Comparison of ENCODE assay signal across 16 cellular contexts in the genomic region with DNA sequence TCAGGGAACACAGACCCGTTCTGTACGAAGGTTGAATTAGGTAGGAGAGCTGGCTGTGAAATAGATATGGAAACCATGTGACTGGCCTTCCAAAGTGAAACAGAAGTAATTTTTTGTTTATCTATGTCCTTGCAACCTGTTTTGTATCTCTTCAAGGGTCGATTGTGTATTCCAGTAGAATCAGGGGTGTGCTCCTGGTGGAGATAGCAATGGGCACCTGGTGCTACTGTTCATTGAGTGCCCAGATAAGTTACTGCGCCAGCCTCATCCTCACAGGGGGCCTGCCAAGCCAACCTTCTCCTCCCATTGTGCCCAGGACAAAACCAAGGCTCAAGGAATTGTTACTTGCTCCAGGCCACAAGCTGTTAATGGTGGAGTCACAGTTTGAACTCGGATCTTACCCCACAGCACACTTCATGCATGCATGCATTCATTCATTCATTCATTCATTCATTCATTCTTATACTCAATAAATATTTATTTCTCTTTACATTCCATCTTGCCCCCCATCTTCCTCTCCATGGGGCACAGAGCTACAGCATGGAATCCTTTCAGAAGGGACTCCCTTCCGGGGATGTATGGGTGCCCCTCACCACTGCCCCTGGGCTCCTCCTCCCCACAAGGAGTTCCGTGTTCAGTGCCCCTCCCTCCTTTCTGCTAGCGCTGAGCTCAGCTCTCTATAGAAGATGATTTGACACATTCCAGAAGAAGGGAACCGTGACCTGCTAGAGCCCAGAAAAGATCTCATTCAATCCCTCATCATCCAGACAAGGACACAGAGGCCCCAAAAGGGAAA. TPM values are rescaled to one million over a fixed set of nuclear protein-coding genes. Genes with fewer than 3 reads are reported as not detected.
DNase-seq lines count a peak whose midpoint lies in the region; ATAC-seq and TF ChIP-seq lines count a peak whose summit lies in the region.
"Had no signal": no experiment of that assay in that cellular context is flagged by ENCODE, and none has a peak within 500 bp of the region (broad histone marks: within the 10 kb centered on the region; RNA-seq: fewer than 3 reads in every experiment).

No MANE protein-coding gene starts in this region.

- H2BK120ac ChIP-seq in H9 (ENCODE audit: low read depth, low read length, poor library complexity, severe bottlenecking): no peak overlapping the region

- H2BK15ac ChIP-seq in H9 (ENCODE audit: low read depth, low read length): no peak overlapping the region

- no peak for ATAC-seq in RWPE2 (ENCODE audit: low read depth)
- ATAC-seq: natural killer cell, T-cell had no signal

- no CpG with 5 or more reads among the region's 9 CpGs for WGBS in H9 (ENCODE audit: extremely low coverage, insufficient read length, low lambda C conversion rate)

- H3F3A ChIP-seq in MM.1S (ENCODE audit: insufficient read depth, low read length): no peaks in the 10 kb centered on the region

- H3K36me3 Mint-ChIP-seq in H9 (ENCODE audit: insufficient read depth in 1 of 3, low read depth in 3 of 3): no peaks in the 10 kb centered on the region
- H3K36me3 Mint-ChIP-seq: natural killer cell, T-cell had no signal

- H3K36me3 ChIP-seq in RWPE2 (ENCODE audit: low read depth) (no peaks in the 10 kb centered on the region), osteoblast (ENCODE audit: insufficient read depth, low read length) (no peaks in the 10 kb centered on the region), MM.1S (replicated peaks; ENCODE audit: insufficient read depth, low read length) (no peaks in the 10 kb centered on the region), uterus (no peaks in the 10 kb centered on the region)
- H3K36me3 ChIP-seq: right atrium auricular region had no signal

- no peak for DNase-seq in H9
- no peak for DNase-seq in RWPE2 (ENCODE audit: low spot score)
- peak; percentile 86 for DNase-seq in glomerular visceral epithelial cell (ENCODE audit: extremely low spot score)
- peak; percentile 48 for DNase-seq in osteoblast (ENCODE audit: insufficient read length, low spot score, missing footprints)
- DNase-seq in NCI-H146 (lab: John Stamatoyannopoulos, UW): no peak
- no peak for DNase-seq in MM.1S
- no peak for DNase-seq in amygdala (lab: John Stamatoyannopoulos, UW)
- no peak for DNase-seq in uterus
- DNase-seq: activated B cell treated with CpG ODN at 0.5 μM for 24 hours, cerebellar nuclear complex, natural killer cell, T-cell had no signal

- TF ChIP-seq CTCF in H9 (conservative IDR thresholded peaks at IDR 0.05): no peak
- TF ChIP-seq CTCF in RWPE2 (IDR thresholded peaks at IDR 0.05; ENCODE audit: poor library complexity, severe bottlenecking): no peak
- TF ChIP-seq CTCF in osteoblast (IDR thresholded peaks at IDR 0.05; ENCODE audit: extremely low read depth, low read depth, low read length): no peak
- TF ChIP-seq CTCF in MM.1S (IDR thresholded peaks at IDR 0.05; ENCODE audit: low read length): no peak
- TF ChIP-seq CTCF in uterus (IDR thresholded peaks at IDR 0.05): no peak

- H3K4ac ChIP-seq in H9 (ENCODE audit: low read depth, low read length): no peak overlapping the region

- H3K9me3 Mint-ChIP-seq in H9: no peaks in the 10 kb centered on the region; a peak in 1 of 5 replicates
- H3K9me3 Mint-ChIP-seq: activated B cell treated with CpG ODN at 0.5 μM for 24 hours; activated T-helper 1 cell treated with anti-CD3 and anti-CD28 coated beads, Interleukin-12 subunit alpha, Interleukin-12 subunit beta, Interleukin-2, Interleukin-4 antibody, amounts not matched to agents 30 ng/mL and 10 ng/mL and 1 ng/mL, durations not matched to agents 14 hours and 24 hours and 36 hours; natural killer cell; T-cell had no signal

- H2BK20ac ChIP-seq in H9 (ENCODE audit: low read depth, low read length, poor library complexity, severe bottlenecking): no peak overlapping the region

- no peak overlapping the region for H4K8ac ChIP-seq in H9 (replicated peaks; ENCODE audit: insufficient read length, low read depth, low read length)

- H3K9ac ChIP-seq in H9 (ENCODE audit: extremely low read depth, insufficient read length, low read length) (no peak overlapping the region), MM.1S (ENCODE audit: low read length) (no peak overlapping the region)

- no peak overlapping the region for H2AK5ac ChIP-seq in H9 (ENCODE audit: insufficient read length, low read length)

- H2BK12ac ChIP-seq in H9 (ENCODE audit: insufficient read length, low read depth, low read length): no peak overlapping the region

- H2BK5ac ChIP-seq in H9 (ENCODE audit: insufficient read length, low read length): no peak overlapping the region

- H3K27ac Mint-ChIP-seq in H9: peak overlapping the region in 2 of 3 experiments; percentile 47 to 83; a peak in 4 of 7 replicates
- H3K27ac Mint-ChIP-seq: activated B cell treated with CpG ODN at 0.5 μM for 24 hours; activated T-helper 1 cell treated with anti-CD3 and anti-CD28 coated beads, Interleukin-12 subunit alpha, Interleukin-12 subunit beta, Interleukin-2, Interleukin-4 antibody, amounts not matched to agents 30 ng/mL and 10 ng/mL and 1 ng/mL, durations not matched to agents 14 hours and 24 hours and 36 hours; natural killer cell; T-cell had no signal

- no peak overlapping the region for H4K5ac ChIP-seq in H9 (ENCODE audit: insufficient read length, low read depth, low read length)

- H3K27me3 Mint-ChIP-seq in H9 (ENCODE audit: low read depth): no peaks in the 10 kb centered on the region; the same call in none of the 2 replicates

- no peak overlapping the region for H3K4me3 Mint-ChIP-seq in H9
- H3K4me3 Mint-ChIP-seq: activated B cell treated with CpG ODN at 0.5 μM for 24 hours; activated T-helper 1 cell treated with anti-CD3 and anti-CD28 coated beads, Interleukin-12 subunit alpha, Interleukin-12 subunit beta, Interleukin-2, Interleukin-4 antibody, amounts not matched to agents 30 ng/mL and 10 ng/mL and 1 ng/mL, durations not matched to agents 14 hours and 24 hours and 36 hours; natural killer cell; T-cell had no signal

- H3K79me1 ChIP-seq in H9 (ENCODE audit: insufficient read depth, low read depth, low read length, poor library complexity, severe bottlenecking): no peaks in the 10 kb centered on the region

- H3K23ac ChIP-seq in H9 (ENCODE audit: insufficient read length, low read depth, low read length): no peak overlapping the region

- H4K20me1 ChIP-seq in H9 (ENCODE audit: control insufficient read depth, insufficient read depth, insufficient read length) (no peaks in the 10 kb centered on the region), osteoblast (ENCODE audit: insufficient read depth, low read length) (no peaks in the 10 kb centered on the region), MM.1S (ENCODE audit: insufficient read depth, low read length) (no peaks in the 10 kb centered on the region)

- H3K14ac ChIP-seq in H9 (ENCODE audit: insufficient read depth, low read length): no peak overlapping the region

- no peak overlapping the region for H2AFZ ChIP-seq in H9 (ENCODE audit: low read length)
- no peak overlapping the region for H2AFZ ChIP-seq in osteoblast (ENCODE audit: low read length)
- H2AFZ ChIP-seq in MM.1S (ENCODE audit: low read length): no peak overlapping the region

- H3K9me2 ChIP-seq in MM.1S (replicated peaks; ENCODE audit: insufficient read depth, low read length): no peaks in the 10 kb centered on the region

- H3K27me3 ChIP-seq in H9 (ENCODE audit: insufficient read depth, low read length) (no peaks in the 10 kb centered on the region), RWPE2 (ENCODE audit: insufficient read depth, poor library complexity, severe bottlenecking) (no peaks in the 10 kb centered on the region), osteoblast (ENCODE audit: insufficient read depth, low read length) (no peaks in the 10 kb centered on the region), MM.1S (replicated peaks; ENCODE audit: insufficient read depth, low read length) (no peaks in the 10 kb centered on the region), uterus (no peaks in the 10 kb centered on the region)
- H3K27me3 ChIP-seq: right atrium auricular region had no signal

- no peak overlapping the region for H3K18ac ChIP-seq in H9 (ENCODE audit: insufficient read length, low read depth, low read length)

- peaks cover 78 to 95% of the 10 kb centered on the region in 2 experiments for H3K4me1 Mint-ChIP-seq in H9
- H3K4me1 Mint-ChIP-seq: activated B cell treated with CpG ODN at 0.5 μM for 24 hours, natural killer cell, T-cell had no signal

- H3K4me1 ChIP-seq in H9 (ENCODE audit: insufficient read depth, low read length) (peaks cover 22% of the 10 kb centered on the region), RWPE2 (ENCODE audit: insufficient read depth, poor library complexity, severe bottlenecking) (peaks cover 41% of the 10 kb centered on the region), osteoblast (ENCODE audit: insufficient read depth, low read length) (peaks cover 27% of the 10 kb centered on the region), MM.1S (ENCODE audit: low read length) (no peaks in the 10 kb centered on the region), uterus (no peaks in the 10 kb centered on the region)

- intact Hi-C loops in uterus (cut with DNase I; ENCODE audit: low total_unique reads): no loop called here

- H3K4me2 ChIP-seq in H9 (ENCODE audit: insufficient read depth, insufficient read length, low read length): no peak overlapping the region
- no peak overlapping the region for H3K4me2 ChIP-seq in osteoblast (ENCODE audit: insufficient read depth, low read length)
- no peak overlapping the region for H3K4me2 ChIP-seq in MM.1S (ENCODE audit: low read depth, low read length)

- no peak overlapping the region for H3K4me3 ChIP-seq in RWPE2 (ENCODE audit: severe bottlenecking)
- H3K4me3 ChIP-seq in osteoblast (ENCODE audit: insufficient read depth, low read length): no peak overlapping the region
- H3K4me3 ChIP-seq in MM.1S (ENCODE audit: low read length): no peak overlapping the region
- no peak overlapping the region for H3K4me3 ChIP-seq in uterus
- H3K4me3 ChIP-seq: right atrium auricular region had no signal

- H3T11ph ChIP-seq in H9 (ENCODE audit: low read length): no peak overlapping the region

- no peaks in the 10 kb centered on the region for H3K9me3 ChIP-seq in H9 (ENCODE audit: control insufficient read depth, low read depth, low read length)
- H3K9me3 ChIP-seq in RWPE2 (ENCODE audit: severe bottlenecking): no peaks in the 10 kb centered on the region
- no peaks in the 10 kb centered on the region for H3K9me3 ChIP-seq in osteoblast (ENCODE audit: low read depth, low read length)
- no peaks in the 10 kb centered on the region for H3K9me3 ChIP-seq in MM.1S (replicated peaks; ENCODE audit: insufficient read depth, low read length)
- H3K9me3 ChIP-seq in uterus: no peaks in the 10 kb centered on the region
- H3K9me3 ChIP-seq: right atrium auricular region had no signal

- no peaks in the 10 kb centered on the region for H3K23me2 ChIP-seq in H9 (ENCODE audit: insufficient read length, low read depth, low read length, poor library complexity, severe bottlenecking)

- TF ChIP-seq POLR2A in uterus (IDR thresholded peaks at IDR 0.05): no peak

- no peak overlapping the region for H3K56ac ChIP-seq in H9 (ENCODE audit: insufficient read length, low read depth, low read length)

- H4K91ac ChIP-seq in H9 (ENCODE audit: insufficient read length, low read depth, low read length): no peak overlapping the region

- H3K27ac ChIP-seq in H9 (ENCODE audit: insufficient read length, low read depth, low read length) (no peak overlapping the region), RWPE2 (ENCODE audit: poor library complexity, severe bottlenecking) (peak overlapping the region; percentile 61), osteoblast (ENCODE audit: low read depth, low read length) (no peak overlapping the region), MM.1S (ENCODE audit: low read length) (no peak overlapping the region), uterus (no peak overlapping the region)
- H3K27ac ChIP-seq: right atrium auricular region had no signal

- H3K79me2 ChIP-seq in H9 (ENCODE audit: insufficient read depth, low read length) (no peaks in the 10 kb centered on the region), osteoblast (ENCODE audit: insufficient read depth, low read length) (no peaks in the 10 kb centered on the region), MM.1S (ENCODE audit: low read length) (no peaks in the 10 kb centered on the region)

RNA-seq across cellular contexts. Expression of a gene that starts 24.0 kb away (rescaled TPM):
- total RNA-seq in H9 (2021) (1.3 and 3.0 TPM in 2 replicates), osteoblast (4.0 and 9.1 TPM in 2 replicates), uterus (1 to 10 TPM in 2 of 4 donors, not detected in 2; 3.0 TPM)
- total RNA-seq: activated B cell treated with CpG ODN at 0.5 μM for 24 hours; activated T-helper 1 cell treated with anti-CD3 and anti-CD28 coated beads, Interleukin-12 subunit alpha, Interleukin-12 subunit beta, Interleukin-2, Interleukin-4 antibody, amounts not matched to agents 30 ng/mL and 10 ng/mL and 1 ng/mL, durations not matched to agents 14 hours and 24 hours and 36 hours; natural killer cell; T-cell had no signal

RNA-seq across cellular contexts. Expression of a gene that starts 24.1 kb away (rescaled TPM):
- not detected in 2 replicates for total RNA-seq in H9 (2021)
- under 0.01 and 0.29 TPM in 2 replicates for total RNA-seq in osteoblast
- under 1 TPM in 1 of 4 donors, not detected in 3; 0.64 TPM for total RNA-seq in uterus
- total RNA-seq: activated B cell treated with CpG ODN at 0.5 μM for 24 hours; activated T-helper 1 cell treated with anti-CD3 and anti-CD28 coated beads, Interleukin-12 subunit alpha, Interleukin-12 subunit beta, Interleukin-2, Interleukin-4 antibody, amounts not matched to agents 30 ng/mL and 10 ng/mL and 1 ng/mL, durations not matched to agents 14 hours and 24 hours and 36 hours; lower leg skin; natural killer cell; right atrium auricular region; T-cell had no signal

RNA-seq across cellular contexts. Expression of a gene that starts 34.9 kb away (rescaled TPM):
- not detected in 2 replicates for total RNA-seq in H9 (2021)
- 273 and 932 TPM in 2 replicates for total RNA-seq in osteoblast
- total RNA-seq in uterus: 10 to 100 TPM in 2 of 4 donors, 1 to 10 TPM in 1, not detected in 1; 6.2 to 28.2 (median 21.2) TPM
- total RNA-seq: activated T-helper 1 cell treated with anti-CD3 and anti-CD28 coated beads, Interleukin-12 subunit alpha, Interleukin-12 subunit beta, Interleukin-2, Interleukin-4 antibody, amounts not matched to agents 30 ng/mL and 10 ng/mL and 1 ng/mL, durations not matched to agents 14 hours and 24 hours and 36 hours; RPMI7951 had no signal

Comparison
In these comparisons a context has a peak if more than half of its experiments do, and no peak if none do; other contexts are left out.
1. DNase-seq: peak in glomerular visceral epithelial cell (single experiment) and osteoblast (single experiment); none in H9 (single experiment), RWPE2 (single experiment), NCI-H146 (single experiment), MM.1S (single experiment), amygdala (0 of 56) and uterus (0 of 2).